In the genomic region with DNA sequence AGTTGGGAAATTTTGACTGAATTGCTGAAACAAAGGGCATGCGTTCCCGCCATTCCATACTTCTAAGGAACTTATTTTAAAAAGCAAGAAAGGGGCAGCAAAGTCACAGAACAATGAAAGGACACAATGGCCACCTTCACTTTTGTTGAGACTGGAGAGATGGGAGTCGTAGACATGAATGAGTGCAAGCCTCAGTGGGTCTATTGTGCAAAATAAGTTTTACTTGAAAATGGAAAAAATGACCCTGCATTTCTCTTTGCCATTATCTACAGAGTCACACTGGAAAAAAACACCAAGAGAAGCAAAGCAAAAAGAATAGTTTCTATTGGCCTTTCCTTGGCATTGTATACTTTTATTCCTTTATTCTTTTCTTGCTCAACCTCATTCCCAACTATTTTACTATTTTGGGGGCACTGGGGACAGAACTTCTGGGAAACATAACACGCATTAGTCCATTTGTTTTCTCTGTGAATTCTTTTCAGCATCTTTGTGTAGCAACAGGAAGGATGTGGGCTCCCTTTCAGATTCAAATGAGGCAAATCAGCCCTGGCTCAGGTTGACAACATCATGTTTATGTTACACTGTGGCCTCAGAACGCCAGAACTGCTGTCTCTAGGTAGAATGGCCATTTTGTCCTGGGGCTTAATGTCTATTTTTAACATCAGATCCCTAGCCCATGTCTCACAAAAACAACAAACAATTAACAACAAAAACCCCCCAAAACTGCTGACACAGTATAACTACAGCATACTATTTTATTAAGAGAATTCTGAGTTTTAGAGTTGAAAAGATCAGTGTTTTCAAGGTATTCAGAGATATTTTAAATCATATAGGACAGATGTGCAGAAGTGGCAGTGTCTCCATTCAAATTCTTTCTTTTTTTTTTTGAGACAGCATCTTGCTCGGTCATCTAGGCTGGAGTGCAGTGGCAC, we compare ENCODE assay signal across 7 cellular contexts.
DNase-seq lines count a peak whose midpoint lies in the region; ATAC-seq and TF ChIP-seq lines count a peak whose summit lies in the region.

No MANE protein-coding gene starts in this region.

- H3K79me2 ChIP-seq in mammary epithelial cell (ENCODE audit: insufficient read depth, low read length) = peaks cover 3% of the 10 kb centered on the region

- H3K27ac ChIP-seq in mammary epithelial cell (ENCODE audit: insufficient read depth, low read depth, low read length) = no peak overlapping the region

- H3K27ac Mint-ChIP-seq in activated T-helper 2 cell treated with anti-CD3 and anti-CD28 coated beads, Interferon-gamma antibody, Interleukin-2, Interleukin-4, amounts not matched to agents 10 μg/mL and 5 μg/mL and 100 μg/mL, durations not matched to agents 14 hours and 24 hours and 36 hours = peak overlapping the region; percentile 96

- CTCF ChIA-PET in mammary epithelial cell (lab: Charles Lee; ENCODE audit: low non-redundant PET) = interaction anchor here (0.6 kb wide), 1 partner anchor 48 kb away, joined by 3 read pairs; no protein-coding TSS in a partner anchor

- H3K4me1 ChIP-seq in mammary epithelial cell (ENCODE audit: insufficient read depth, low read length) = no peaks in the 10 kb centered on the region

- no peaks in the 10 kb centered on the region for H3K27me3 ChIP-seq in mammary epithelial cell (ENCODE audit: insufficient read depth, low read length)

- H3K4me2 ChIP-seq in mammary epithelial cell (ENCODE audit: insufficient read depth, low read depth, low read length) = no peak overlapping the region

- WGBS in mammary epithelial cell (ENCODE audit: low coverage, missing lambda C conversion rate) = 91% methylated on average over 6 of the region's 6 CpGs

- H3K4me3 Mint-ChIP-seq in activated T-helper 2 cell treated with anti-CD3 and anti-CD28 coated beads, Interferon-gamma antibody, Interleukin-2, Interleukin-4, amounts not matched to agents 10 μg/mL and 5 μg/mL and 100 μg/mL, durations not matched to agents 14 hours and 24 hours and 36 hours (ENCODE audit: low read depth) = peak overlapping the region; percentile 50

- H3K36me3 ChIP-seq in mammary epithelial cell (ENCODE audit: insufficient read depth, low read length) = no peaks in the 10 kb centered on the region

- H3K4me1 Mint-ChIP-seq in activated T-helper 2 cell treated with anti-CD3 and anti-CD28 coated beads, Interferon-gamma antibody, Interleukin-2, Interleukin-4, amounts not matched to agents 10 μg/mL and 5 μg/mL and 100 μg/mL, durations not matched to agents 14 hours and 24 hours and 36 hours (ENCODE audit: low read depth) = peaks cover 80% of the 10 kb centered on the region

- H3K27me3 Mint-ChIP-seq in activated T-helper 2 cell treated with anti-CD3 and anti-CD28 coated beads, Interferon-gamma antibody, Interleukin-2, Interleukin-4, amounts not matched to agents 10 μg/mL and 5 μg/mL and 100 μg/mL, durations not matched to agents 14 hours and 24 hours and 36 hours (ENCODE audit: low read depth) = no peaks in the 10 kb centered on the region

- no peak overlapping the region for H2AFZ ChIP-seq in mammary epithelial cell (ENCODE audit: low read depth, low read length)

- no TSS peak for BruUV-seq in mammary epithelial cell (replicated peaks; lab: Mats Ljungman, UMichigan)

- H3K9ac ChIP-seq in mammary epithelial cell (ENCODE audit: insufficient read depth, low read length) = no peak overlapping the region

- intact Hi-C loops in activated T-helper 2 cell treated with anti-CD3 and anti-CD28 coated beads, Interferon-gamma antibody, Interleukin-2, Interleukin-4, amounts not matched to agents 10 μg/mL and 5 μg/mL and 100 μg/mL, durations not matched to agents 14 hours and 24 hours and 36 hours (cut with micrococcal nuclease) = loop anchor here (1.0 to 2.0 kb wide), 3 partner anchors 8 to 120 kb away; no protein-coding TSS in a partner anchor
- intact Hi-C loops in mammary epithelial cell (cut with micrococcal nuclease) = no loop called here

- H4K20me1 ChIP-seq in mammary epithelial cell (ENCODE audit: insufficient read depth, low read length) = no peaks in the 10 kb centered on the region

- TF ChIP-seq POLR2A in erythroblast (IDR thresholded peaks at IDR 0.05; ENCODE audit: low read length) = no peak

- in situ Hi-C loops in ACHN (cut with HindIII; ENCODE audit: low pct_ligation_motif_present, low pct_unique_long_range_greater_than_20kb, low sequenced_read_pairs) = no loop called here
- in situ Hi-C loops in mammary epithelial cell (cut with MboI; ENCODE audit: low sequenced_read_pairs in 2 of 2) = no loop called here

- dilution Hi-C loops in mammary epithelial cell (cut with HindIII; ENCODE audit: low sequenced_read_pairs) = no loop called here

- H3K9me3 Mint-ChIP-seq in activated T-helper 2 cell treated with anti-CD3 and anti-CD28 coated beads, Interferon-gamma antibody, Interleukin-2, Interleukin-4, amounts not matched to agents 10 μg/mL and 5 μg/mL and 100 μg/mL, durations not matched to agents 14 hours and 24 hours and 36 hours = no peaks in the 10 kb centered on the region

- peaks cover 78% of the 10 kb centered on the region for H3K36me3 Mint-ChIP-seq in activated T-helper 2 cell treated with anti-CD3 and anti-CD28 coated beads, Interferon-gamma antibody, Interleukin-2, Interleukin-4, amounts not matched to agents 10 μg/mL and 5 μg/mL and 100 μg/mL, durations not matched to agents 14 hours and 24 hours and 36 hours (ENCODE audit: low read depth)

- peak; percentile 88 for ATAC-seq in GM19395 (IDR thresholded peaks at IDR 0.05; ENCODE audit: unreplicated experiment)
- peak; percentile 90 for ATAC-seq in HG03159 (IDR thresholded peaks at IDR 0.05; ENCODE audit: unreplicated experiment)

- no peak overlapping the region for H3K4me3 ChIP-seq in mammary epithelial cell (replicated peaks in 1 of 3; ENCODE audit: insufficient read depth in 1 of 3, low read depth in 2 of 3, low read length in 3 of 3)

- TF ChIP-seq CTCF in mammary epithelial cell (conservative IDR thresholded peaks at IDR 0.05 in 1 of 2, IDR thresholded peaks at IDR 0.05 in 1 of 2; ENCODE audit: extremely low read depth in 1 of 2, insufficient read depth in 1 of 2, low read depth in 1 of 2, low read length in 2 of 2) = no peak

- DNase-seq in activated T-helper 2 cell treated with anti-CD3 and anti-CD28 coated beads, Interferon-gamma antibody, Interleukin-2, Interleukin-4, amounts not matched to agents 10 μg/mL and 5 μg/mL and 100 μg/mL, durations not matched to agents 14 hours and 24 hours and 36 hours (ENCODE audit: low spot score) = peak; percentile 53
- peak; percentile 80 to 92 for DNase-seq in lung microvascular endothelial cell (ENCODE audit: low read depth in 2 of 2)
- DNase-seq in ACHN = no peak
- DNase-seq in erythroblast (lab: John Stamatoyannopoulos, UW) = no peak
- no peak for DNase-seq in mammary epithelial cell

- no peaks in the 10 kb centered on the region for H3K9me3 ChIP-seq in mammary epithelial cell (replicated peaks; ENCODE audit: insufficient read depth, low read length)

Comparison
In these comparisons a context has a peak if more than half of its experiments do, and no peak if none do; other contexts are left out.
1. DNase-seq: peak in activated T-helper 2 cell treated with anti-CD3 and anti-CD28 coated beads, Interferon-gamma antibody, Interleukin-2, Interleukin-4, amounts not matched to agents 10 μg/mL and 5 μg/mL and 100 μg/mL, durations not matched to agents 14 hours and 24 hours and 36 hours (single experiment) and lung microvascular endothelial cell (2 of 2); none in ACHN (single experiment), erythroblast (0 of 2) and mammary epithelial cell (single experiment).